ENCODE assay signal across 19 cellular contexts in genomic region chr2:149200109-149200520, GRCh38.
DNase-seq lines count a peak whose midpoint lies in the region; ATAC-seq and FAIRE-seq lines count a peak whose summit lies in the region.
"Had no signal": no experiment of that assay in that cellular context is flagged by ENCODE, and none has a peak within 500 bp of the region (broad histone marks: within the 10 kb centered on the region; RNA-seq: fewer than 3 reads in every experiment).

No MANE protein-coding gene starts in this region.

- no peaks in the 10 kb centered on the region for H3K4me1 Mint-ChIP-seq in activated T-cell treated with anti-CD3 and anti-CD28 coated beads, Interleukin-2, amount 50 U/mL, for 72 hours (ENCODE audit: low read depth)
- H3K4me1 Mint-ChIP-seq: activated naive CD8-positive, alpha-beta T cell treated with anti-CD3 and anti-CD28 coated beads, Interleukin-2, amount 50 U/mL, for 24 hours; naive thymus-derived CD8-positive, alpha-beta T cell had no signal

- no peak overlapping the region for H3K4me3 ChIP-seq in H7 (ENCODE audit: insufficient read depth, low read depth, low read length)
- H3K4me3 ChIP-seq: GM12878, psoas muscle, tibial artery had no signal

- H3K36me3 ChIP-seq in H7 (replicated peaks; ENCODE audit: control insufficient read depth, insufficient read depth, low read length) = no peaks in the 10 kb centered on the region
- H3K36me3 ChIP-seq: tibial artery had no signal

- DNase-seq in EH (ENCODE audit: low read depth) (peak; percentile 19), HTR-8/SVneo (ENCODE audit: insufficient read length, low spot score) (no peak), amniotic epithelial cell (ENCODE audit: low read depth) (peak; percentile 54), iris pigment epithelial cell (ENCODE audit: low read depth) (peak; percentile 37), H7 (no peak), NCI-H146 treated with DMSO at 0.1 percent for 48 hours (lab: John Stamatoyannopoulos, UW; ENCODE audit: unreplicated experiment) (no peak)
- DNase-seq in activated T-cell treated with anti-CD3 and anti-CD28 coated beads, Interleukin-2, amount 50 U/mL, for 72 hours = no peak
- DNase-seq: activated CD4-positive, alpha-beta T cell treated with anti-CD3 and anti-CD28 coated beads for 1 hour; activated naive CD8-positive, alpha-beta T cell treated with anti-CD3 and anti-CD28 coated beads, Interleukin-2, amount 50 U/mL, for 24 hours; DND-41; hippocampal formation; naive thymus-derived CD8-positive, alpha-beta T cell; NCI-H1417 treated with DMSO at 0.1 percent for 48 hours; NCI-H524; psoas muscle; tibial artery had no signal

- no peak overlapping the region for H3K27ac Mint-ChIP-seq in activated T-cell treated with anti-CD3 and anti-CD28 coated beads, Interleukin-2, amount 50 U/mL, for 72 hours
- H3K27ac Mint-ChIP-seq: activated naive CD8-positive, alpha-beta T cell treated with anti-CD3 and anti-CD28 coated beads, Interleukin-2, amount 50 U/mL, for 24 hours; naive thymus-derived CD8-positive, alpha-beta T cell had no signal

- no peaks in the 10 kb centered on the region for H3K36me3 Mint-ChIP-seq in activated T-cell treated with anti-CD3 and anti-CD28 coated beads, Interleukin-2, amount 50 U/mL, for 72 hours (ENCODE audit: insufficient read depth in 2 of 2)
- H3K36me3 Mint-ChIP-seq: naive thymus-derived CD8-positive, alpha-beta T cell had no signal

- H3K4me3 Mint-ChIP-seq in activated T-cell treated with anti-CD3 and anti-CD28 coated beads, Interleukin-2, amount 50 U/mL, for 72 hours = no peak overlapping the region
- H3K4me3 Mint-ChIP-seq: activated naive CD8-positive, alpha-beta T cell treated with anti-CD3 and anti-CD28 coated beads, Interleukin-2, amount 50 U/mL, for 24 hours; naive thymus-derived CD8-positive, alpha-beta T cell had no signal

- H3K27me3 Mint-ChIP-seq in activated T-cell treated with anti-CD3 and anti-CD28 coated beads, Interleukin-2, amount 50 U/mL, for 72 hours (ENCODE audit: low read depth) = no peaks in the 10 kb centered on the region
- H3K27me3 Mint-ChIP-seq: activated naive CD8-positive, alpha-beta T cell treated with anti-CD3 and anti-CD28 coated beads, Interleukin-2, amount 50 U/mL, for 24 hours had no signal

- ATAC-seq in activated T-cell treated with anti-CD3 and anti-CD28 coated beads, Interleukin-2, amount 50 U/mL, for 72 hours (replicated peaks in 1 of 2) = no peak
- ATAC-seq: activated naive CD8-positive, alpha-beta T cell treated with anti-CD3 and anti-CD28 coated beads, Interleukin-2, amount 50 U/mL, for 24 hours; GM12878; naive thymus-derived CD8-positive, alpha-beta T cell; psoas muscle had no signal

- H3K9me3 Mint-ChIP-seq in activated T-cell treated with anti-CD3 and anti-CD28 coated beads, Interleukin-2, amount 50 U/mL, for 72 hours = no peaks in the 10 kb centered on the region
- H3K9me3 Mint-ChIP-seq: activated naive CD8-positive, alpha-beta T cell treated with anti-CD3 and anti-CD28 coated beads, Interleukin-2, amount 50 U/mL, for 24 hours; naive thymus-derived CD8-positive, alpha-beta T cell had no signal

- peak; percentile 23 for FAIRE-seq in HTR-8/SVneo (lab: Jason Lieb, UNC)
- FAIRE-seq: colon, endothelial cell of umbilical vein, GM12878 had no signal

- H3K27me3 ChIP-seq in H7 (ENCODE audit: control insufficient read depth, insufficient read depth, low read length) = no peaks in the 10 kb centered on the region
- H3K27me3 ChIP-seq: tibial artery had no signal

Comparison
In these comparisons a context has a peak if more than half of its experiments do, and no peak if none do; other contexts are left out.
1. DNase-seq: peak in EH (single experiment), amniotic epithelial cell (single experiment) and iris pigment epithelial cell (single experiment); none in HTR-8/SVneo (single experiment), H7 (single experiment), NCI-H146 treated with DMSO at 0.1 percent for 48 hours (single experiment) and activated T-cell treated with anti-CD3 and anti-CD28 coated beads, Interleukin-2, amount 50 U/mL, for 72 hours (0 of 2).